1 cellular context compared by ENCODE assay signal in the genomic region with DNA sequence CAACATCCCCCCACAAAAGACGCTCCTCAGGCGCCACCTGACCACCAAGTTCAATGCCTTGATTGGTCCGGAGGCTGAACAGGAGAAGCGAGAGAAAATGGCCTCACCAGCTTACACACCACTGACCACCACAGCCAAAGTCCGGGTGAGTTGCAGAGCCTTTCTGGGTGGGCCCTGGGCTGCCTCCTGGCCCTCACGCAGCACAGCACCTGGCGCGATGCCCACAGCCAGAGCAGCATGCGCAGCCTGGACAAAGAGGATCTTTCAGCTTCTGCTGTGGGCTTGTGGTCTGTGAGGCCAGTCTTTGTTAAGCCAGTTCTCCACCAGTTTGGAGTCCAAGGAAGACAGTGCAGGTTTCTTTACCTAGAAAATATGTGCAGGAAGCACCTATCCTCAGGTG.
TF ChIP-seq lines count a peak whose summit lies in the region.

No MANE protein-coding gene starts in this region.

TF ChIP-seq in H1, 55 proteins besides CTCF, POLR2A, EP300 and RAD21:
- TF ChIP-seq JUND (IDR thresholded peaks at IDR 0.05; ENCODE audit: low read length), result no peak
- no peak for TF ChIP-seq CBX8 (IDR thresholded peaks at IDR 0.05; ENCODE audit: borderline replicate concordance, low read depth, low read length)
